8 cellular contexts compared by ENCODE assay signal in the genomic region with DNA sequence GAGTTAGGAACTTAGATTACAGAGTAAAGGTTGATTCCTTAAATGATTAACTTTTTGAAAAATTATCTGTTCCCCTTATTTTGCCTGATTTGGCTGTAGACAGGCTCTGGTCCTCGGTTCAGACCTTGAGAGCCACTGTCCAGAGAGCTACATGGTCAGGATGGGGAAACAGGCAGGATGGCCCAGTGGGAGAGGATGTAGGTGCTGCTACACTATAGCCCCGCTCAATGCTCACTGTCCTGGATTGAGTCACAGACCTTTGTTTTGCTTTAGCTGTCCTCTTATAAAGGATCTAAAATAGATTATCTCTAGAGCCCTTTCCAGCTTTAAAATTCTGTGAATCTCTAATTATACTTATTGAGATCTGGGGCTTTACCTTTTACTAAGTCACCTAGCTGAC. TPM values are rescaled to one million over a fixed set of nuclear protein-coding genes. Genes with fewer than 3 reads are reported as not detected.
DNase-seq lines count a peak whose midpoint lies in the region; TF ChIP-seq lines count a peak whose summit lies in the region.

No MANE protein-coding gene starts in this region.

- peak overlapping the region; percentile 88; the same call in 1 of the 2 replicates for H3K27ac ChIP-seq in SJCRH30
- peak overlapping the region; percentile 89 to 98 (median 96) for H3K27ac ChIP-seq in sigmoid colon

- intact Hi-C loops in sigmoid colon (cut with DNase I): no loop called here

- 50 to 65% methylated on average over 2 of the region's 2 CpGs for WGBS in sigmoid colon, 2 donors

- H3K36me3 ChIP-seq in SJCRH30 (no peaks in the 10 kb centered on the region), sigmoid colon (no peaks in the 10 kb centered on the region)

- H3K9me3 ChIP-seq in SJCRH30 (replicated peaks): no peaks in the 10 kb centered on the region
- no peaks in the 10 kb centered on the region for H3K9me3 ChIP-seq in sigmoid colon

- TF ChIP-seq CTCF in fibroblast of pulmonary artery (IDR thresholded peaks at IDR 0.05; ENCODE audit: low read length, missing control alignments) (no peak), sigmoid colon (IDR thresholded peaks at IDR 0.05) (no peak)

- TF ChIP-seq POLR2A in sigmoid colon (IDR thresholded peaks at IDR 0.05): no peak

- TF ChIP-seq EP300 in sigmoid colon (IDR thresholded peaks at IDR 0.05): no peak

- H3K4me1 ChIP-seq in SJCRH30 (no peaks in the 10 kb centered on the region), sigmoid colon (peaks cover 0 to 38% (median 27%) of the 10 kb centered on the region in 4 donors)

- H3K27me3 ChIP-seq in SJCRH30 (no peaks in the 10 kb centered on the region), sigmoid colon (no peaks in the 10 kb centered on the region)

- DNase-seq in NCI-H510A treated with DMSO at 0.1 percent for 48 hours (lab: John Stamatoyannopoulos, UW): peak; percentile 23
- no peak for DNase-seq in NCI-H510A (lab: John Stamatoyannopoulos, UW)
- peak in 1 of 2 experiments; percentile 20 for DNase-seq in SJCRH30
- no peak for DNase-seq in fibroblast of pulmonary artery (ENCODE audit: low read depth)
- no peak for DNase-seq in sigmoid colon
- DNase-seq in NCI-H2171 (lab: John Stamatoyannopoulos, UW): no peak
- no peak for DNase-seq in NCI-H2029 (lab: John Stamatoyannopoulos, UW)
- no peak for DNase-seq in amygdala (lab: John Stamatoyannopoulos, UW)

- H3K4me3 ChIP-seq in SJCRH30 (peak overlapping the region; percentile 74), fibroblast of pulmonary artery (replicated peaks; ENCODE audit: low read depth, low read length) (peak overlapping the region; percentile 84), sigmoid colon (peak overlapping the region; percentile 47 to 91 (median 76))

RNA-seq across cellular contexts. Expression of a gene that starts 1.3 kb away (rescaled TPM):
- 11.6 and 12.8 TPM in 2 replicates for total RNA-seq in SJCRH30 (2014; rRNA removed; shearing (Covaris generic))
- 10 to 100 TPM; 37.9 to 53.9 (median 43.9) TPM for total RNA-seq in sigmoid colon
- polyA plus RNA-seq in sigmoid colon: 1 to 10 TPM; 2.3 to 3.2 (median 2.4) TPM
